21 cellular contexts compared by ENCODE assay signal in genomic region chr20:59767656-59768055, GRCh38.
"Had no signal": no experiment of that assay in that cellular context is flagged by ENCODE, and none has a peak within 500 bp of the region (broad histone marks: within the 10 kb centered on the region; RNA-seq: fewer than 3 reads in every experiment).

No MANE protein-coding gene starts in this region.

- H3K9me3 ChIP-seq: esophagus squamous epithelium, gastroesophageal sphincter, left ventricle myocardium inferior, pancreas, testis, transverse colon had no signal

- H3K36me3 ChIP-seq: esophagus squamous epithelium, gastroesophageal sphincter, left ventricle myocardium inferior, pancreas, transverse colon had no signal

- H3K4me3 ChIP-seq: esophagus squamous epithelium, gastroesophageal sphincter, left ventricle myocardium inferior, lung, pancreas, testis, transverse colon had no signal

- DNase-seq: effector memory CD4-positive, alpha-beta T cell; esophagus squamous epithelium; foreskin fibroblast; glutamatergic neuron; kidney; left cardiac atrium; left ventricle myocardium inferior; mesenchymal stem cell; midbrain; naive B cell; occipital lobe; pancreas; right cardiac atrium; stimulated activated CD4-positive, alpha-beta T cell treated with anti-CD3 and anti-CD28 coated beads, Interleukin-4, amount 100 ng/mL, for 24 hours; testis; transverse colon had no signal

- H3K27me3 ChIP-seq: esophagus squamous epithelium, pancreas, testis, transverse colon had no signal

- H3K27ac ChIP-seq: epithelial cell of prostate, esophagus squamous epithelium, gastroesophageal sphincter, left ventricle myocardium inferior, pancreas, testis, transverse colon had no signal

- H3K4me1 ChIP-seq: esophagus squamous epithelium, pancreas, testis, transverse colon had no signal

- ATAC-seq: gastroesophageal sphincter; left cardiac atrium; pancreas; right cardiac atrium; stimulated activated memory B cell treated with anti-CD40 and anti-IgM and Interleukin-4, amounts not matched to agents 10 μg/mL and 1 μg/mL and 100 μg/mL, for 72 hours had no signal

- FAIRE-seq: endometrium, kidney, pancreas had no signal
